ENCODE assay signal across 9 cellular contexts in genomic region chr10:72260215-72260587, GRCh38.
DNase-seq lines count a peak whose midpoint lies in the region; ATAC-seq and TF ChIP-seq lines count a peak whose summit lies in the region.
"Had no signal": no experiment of that assay in that cellular context is flagged by ENCODE, and none has a peak within 500 bp of the region (broad histone marks: within the 10 kb centered on the region; RNA-seq: fewer than 3 reads in every experiment).

No MANE protein-coding gene starts in this region.

- H3K36me3 Mint-ChIP-seq in nephron progenitor cell (ENCODE audit: low read depth): no peaks in the 10 kb centered on the region

- no peaks in the 10 kb centered on the region for H3K9me3 Mint-ChIP-seq in nephron progenitor cell

- no peaks in the 10 kb centered on the region for H3K27me3 Mint-ChIP-seq in nephron progenitor cell (ENCODE audit: low read depth, poor library complexity)

- H3K9me3 ChIP-seq in BLaER1: no peaks in the 10 kb centered on the region
- no peaks in the 10 kb centered on the region for H3K9me3 ChIP-seq in NT2/D1 (ENCODE audit: insufficient read depth, low read length)
- no peaks in the 10 kb centered on the region for H3K9me3 ChIP-seq in effector memory CD4-positive, alpha-beta T cell (ENCODE audit: control insufficient read depth, low read length)

- no peaks in the 10 kb centered on the region for H3K36me3 ChIP-seq in BLaER1
- no peaks in the 10 kb centered on the region for H3K36me3 ChIP-seq in NT2/D1 (ENCODE audit: insufficient read depth, insufficient read length, low read length)
- no peaks in the 10 kb centered on the region for H3K36me3 ChIP-seq in effector memory CD4-positive, alpha-beta T cell (ENCODE audit: control insufficient read depth, insufficient read depth, low read length)

- peak overlapping the region; percentile 99 for H3K27ac Mint-ChIP-seq in nephron progenitor cell

- H3K27me3 ChIP-seq in BLaER1 (no peaks in the 10 kb centered on the region), NT2/D1 (ENCODE audit: insufficient read depth, insufficient read length) (no peaks in the 10 kb centered on the region)
- H3K27me3 ChIP-seq in effector memory CD4-positive, alpha-beta T cell (replicated peaks; ENCODE audit: control insufficient read depth, insufficient read depth, low read length, poor library complexity, severe bottlenecking): no peaks in the 10 kb centered on the region

- TF ChIP-seq CTCF in nephron progenitor cell (IDR thresholded peaks at IDR 0.05): no peak

- peak overlapping the region; percentile 97 for H3K4me2 ChIP-seq in BLaER1

- H3K4me1 Mint-ChIP-seq in nephron progenitor cell: peaks cover 73% of the 10 kb centered on the region

- peak overlapping the region; percentile 63 for H3K4me3 ChIP-seq in BLaER1
- no peak overlapping the region for H3K4me3 ChIP-seq in NT2/D1 (ENCODE audit: insufficient read length, low read depth)
- H3K4me3 ChIP-seq in effector memory CD4-positive, alpha-beta T cell (ENCODE audit: insufficient read depth, low read depth, low read length, poor library complexity, severe bottlenecking): peak overlapping the region; percentile 44

- peak overlapping the region; percentile 57 for H3K9ac ChIP-seq in BLaER1
- peak overlapping the region; percentile 54 for H3K9ac ChIP-seq in NT2/D1 (ENCODE audit: insufficient read length, low read depth)

- H3K4me1 ChIP-seq in BLaER1: peaks cover 98% of the 10 kb centered on the region
- peaks cover 4% of the 10 kb centered on the region for H3K4me1 ChIP-seq in NT2/D1 (ENCODE audit: insufficient read depth, insufficient read length)
- peaks cover 69% of the 10 kb centered on the region for H3K4me1 ChIP-seq in effector memory CD4-positive, alpha-beta T cell (ENCODE audit: control insufficient read depth, insufficient read depth, low read length, poor library complexity, severe bottlenecking)

- H4K20me1 ChIP-seq in BLaER1: no peaks in the 10 kb centered on the region

- DNase-seq in NT2/D1 (ENCODE audit: low read depth, low spot score): no peak
- DNase-seq in effector memory CD4-positive, alpha-beta T cell: no peak
- DNase-seq in nephron progenitor cell: no peak
- DNase-seq in NCI-H1417 treated with DMSO at 0.1 percent for 48 hours (lab: John Stamatoyannopoulos, UW): no peak
- no peak for DNase-seq in DMS53 (lab: John Stamatoyannopoulos, UW)
- DNase-seq: NCI-H446 treated with DMSO at 0.1 percent for 48 hours had no signal

- ATAC-seq in HG03139 (IDR thresholded peaks at IDR 0.05; ENCODE audit: unreplicated experiment): no peak
- ATAC-seq in HG02588 (IDR thresholded peaks at IDR 0.05; ENCODE audit: unreplicated experiment): no peak

- H3K27ac ChIP-seq in BLaER1: peak overlapping the region; percentile 80
- H3K27ac ChIP-seq in effector memory CD4-positive, alpha-beta T cell (ENCODE audit: insufficient read depth, low read length, poor library complexity, severe bottlenecking): peak overlapping the region; percentile 81

- H3K4me3 Mint-ChIP-seq in nephron progenitor cell: peak overlapping the region; percentile 24
